ENCODE assay signal across 26 cellular contexts in the genomic region with DNA sequence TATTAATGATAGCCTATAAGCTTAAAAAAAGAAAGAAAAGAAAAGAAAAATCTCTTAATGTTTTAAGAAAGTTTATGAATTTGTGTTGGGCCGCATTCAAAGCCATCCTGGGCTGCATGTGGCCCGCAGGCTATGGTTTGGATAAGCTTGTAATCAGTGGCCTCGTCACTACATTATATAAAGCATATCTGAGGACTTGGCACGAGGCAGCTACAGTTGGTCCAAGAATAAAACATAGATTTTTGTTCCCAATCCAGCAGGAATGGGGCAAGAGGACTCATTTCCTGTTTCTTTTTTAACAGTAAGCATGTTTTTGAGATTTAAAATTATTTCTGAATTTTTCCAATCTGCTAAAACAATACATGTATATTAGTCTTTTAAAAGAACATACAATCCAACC. TPM values are rescaled to one million over a fixed set of nuclear protein-coding genes. Genes with fewer than 3 reads are reported as not detected.
"Had no signal": no experiment of that assay in that cellular context is flagged by ENCODE, and none has a peak within 500 bp of the region (broad histone marks: within the 10 kb centered on the region; RNA-seq: fewer than 3 reads in every experiment).

No MANE protein-coding gene starts in this region.

- H3K27me3 ChIP-seq: esophagus squamous epithelium, foreskin keratinocyte, hepatocyte, right atrium auricular region, sigmoid colon had no signal

- H3K36me3 Mint-ChIP-seq: naive B cell had no signal

- DNase-seq: esophagus squamous epithelium; foreskin keratinocyte; kidney; left cardiac atrium; left ventricle myocardium superior; mesendoderm; naive B cell; posterior cingulate gyrus; sigmoid colon; stimulated activated CD4-positive, alpha-beta T cell treated with anti-CD3 and anti-CD28 coated beads, Interleukin-2, amount 100 ng/mL, for 24 hours; stimulated activated CD4-positive, alpha-beta T cell treated with anti-CD3 and anti-CD28 coated beads, Interleukin-4, amount 100 ng/mL, for 4 hours; stimulated activated naive B cell treated with anti-CD40 and anti-IgM and Interleukin-4, amounts not matched to agents 10 μg/mL and 1 μg/mL and 100 μg/mL, for 72 hours; stimulated activated naive CD8-positive, alpha-beta T cell treated with anti-CD3 and anti-CD28 coated beads, Interleukin-15, amount 100 ng/mL, for 72 hours; substantia nigra; trophoblast cell had no signal

- H3K36me3 ChIP-seq: esophagus squamous epithelium, right atrium auricular region, sigmoid colon, thoracic aorta had no signal

- ATAC-seq: foreskin keratinocyte; left cardiac atrium; left ventricle myocardium superior; stimulated activated naive B cell treated with anti-CD40 and anti-IgM and Interleukin-4, amounts not matched to agents 10 μg/mL and 1 μg/mL and 100 μg/mL, for 72 hours; stimulated activated naive CD8-positive, alpha-beta T cell treated with anti-CD3 and anti-CD28 coated beads, Interleukin-15, amount 100 ng/mL, for 72 hours had no signal

- H3K4me1 ChIP-seq: foreskin keratinocyte, right atrium auricular region had no signal

- H3K4me3 ChIP-seq: esophagus squamous epithelium, hepatocyte, lung, right atrium auricular region, sigmoid colon, skin epidermis, thoracic aorta had no signal

- H2AFZ ChIP-seq: hepatocyte had no signal

- H3K9me3 ChIP-seq: esophagus squamous epithelium, right atrium auricular region, sigmoid colon, thoracic aorta had no signal

- H3K4me2 ChIP-seq: hepatocyte had no signal

- H3K4me1 Mint-ChIP-seq: naive B cell; nephron; stimulated activated naive B cell treated with anti-CD40 and anti-IgM and Interleukin-4, amounts not matched to agents 10 μg/mL and 1 μg/mL and 100 μg/mL, for 72 hours; stimulated activated naive CD8-positive, alpha-beta T cell treated with anti-CD3 and anti-CD28 coated beads, Interleukin-15, amount 100 ng/mL, for 72 hours had no signal

- H3K9me3 Mint-ChIP-seq: dendritic cell treated with granulocyte-macrophage colony-stimulating factor and Interleukin-4, amounts not matched to agents 40 ng/mL and 50 ng/mL, for 4 days; stimulated activated naive CD8-positive, alpha-beta T cell treated with anti-CD3 and anti-CD28 coated beads, Interleukin-15, amount 100 ng/mL, for 72 hours had no signal

- H3K4me3 Mint-ChIP-seq: dendritic cell treated with granulocyte-macrophage colony-stimulating factor and Interleukin-4, amounts not matched to agents 40 ng/mL and 50 ng/mL, for 4 days; naive B cell; nephron; stimulated activated naive B cell treated with anti-CD40 and anti-IgM and Interleukin-4, amounts not matched to agents 10 μg/mL and 1 μg/mL and 100 μg/mL, for 72 hours; stimulated activated naive CD8-positive, alpha-beta T cell treated with anti-CD3 and anti-CD28 coated beads, Interleukin-15, amount 100 ng/mL, for 72 hours had no signal

- H3K79me2 ChIP-seq: hepatocyte had no signal

- H3K27ac ChIP-seq: esophagus squamous epithelium, foreskin keratinocyte, hepatocyte, right atrium auricular region, sigmoid colon, thoracic aorta had no signal

- H3K27me3 Mint-ChIP-seq: dendritic cell treated with granulocyte-macrophage colony-stimulating factor and Interleukin-4, amounts not matched to agents 40 ng/mL and 50 ng/mL, for 4 days; naive B cell; stimulated activated naive B cell treated with anti-CD40 and anti-IgM and Interleukin-4, amounts not matched to agents 10 μg/mL and 1 μg/mL and 100 μg/mL, for 72 hours; stimulated activated naive CD8-positive, alpha-beta T cell treated with anti-CD3 and anti-CD28 coated beads, Interleukin-15, amount 100 ng/mL, for 72 hours had no signal

- H3K27ac Mint-ChIP-seq: dendritic cell treated with granulocyte-macrophage colony-stimulating factor and Interleukin-4, amounts not matched to agents 40 ng/mL and 50 ng/mL, for 4 days; naive B cell; stimulated activated naive B cell treated with anti-CD40 and anti-IgM and Interleukin-4, amounts not matched to agents 10 μg/mL and 1 μg/mL and 100 μg/mL, for 72 hours; stimulated activated naive CD8-positive, alpha-beta T cell treated with anti-CD3 and anti-CD28 coated beads, Interleukin-15, amount 100 ng/mL, for 72 hours had no signal

RNA-seq across cellular contexts. Expression of a gene that starts 44.2 kb away (rescaled TPM):
- total RNA-seq: epithelial cell of proximal tubule, esophagus squamous epithelium, foreskin keratinocyte, hepatocyte, kidney, left cardiac atrium, left ventricle myocardium superior, omental fat pad, pulmonary artery endothelial cell, right atrium auricular region, sigmoid colon, thoracic aorta, urinary bladder had no signal
- polyA plus RNA-seq: foreskin keratinocyte, hepatocyte, lung, sigmoid colon, urinary bladder had no signal
